14 cellular contexts compared by ENCODE assay signal in genomic region chr20:35738410-35739179, GRCh38. TPM values are rescaled to one million over a fixed set of nuclear protein-coding genes. Genes with fewer than 3 reads are reported as not detected.
DNase-seq lines count a peak whose midpoint lies in the region; ATAC-seq, FAIRE-seq and TF ChIP-seq lines count a peak whose summit lies in the region.
"Had no signal": no experiment of that assay in that cellular context is flagged by ENCODE, and none has a peak within 500 bp of the region (broad histone marks: within the 10 kb centered on the region; RNA-seq: fewer than 3 reads in every experiment).

No MANE protein-coding gene starts in this region.

- peaks cover 29 to 64% (median 43%) of the 10 kb centered on the region in 10 experiments for H3K4me1 ChIP-seq in BLaER1 treated with 17β-estradiol and CSF1 and Interleukin-3, amounts not matched to agents 10 nM and 100 nM
- H3K4me1 ChIP-seq in IMR-90 (ENCODE audit: control insufficient read depth, insufficient read depth, low read length): peaks cover 6% of the 10 kb centered on the region

- no peak overlapping the region for H2BK5ac ChIP-seq in IMR-90 (ENCODE audit: low read depth, low read length, poor library complexity, severe bottlenecking)

- H3K4me3 Mint-ChIP-seq in brain: peak overlapping the region; percentile 29 to 73 (median 67)
- H3K4me3 Mint-ChIP-seq in naive thymus-derived CD8-positive, alpha-beta T cell: peak overlapping the region; percentile 64 to 93 (median 80)

- ATAC-seq in IMR-90 (ENCODE audit: low read depth) (no peak), HG03097 (IDR thresholded peaks at IDR 0.05; ENCODE audit: low FRiP score, unreplicated experiment) (no peak)
- ATAC-seq in naive thymus-derived CD8-positive, alpha-beta T cell: no peak

- no peak overlapping the region for H3K23ac ChIP-seq in IMR-90 (ENCODE audit: low read depth, low read length)

- H2AFZ ChIP-seq in IMR-90 (replicated peaks; ENCODE audit: low read length, poor library complexity): no peak overlapping the region

- peak overlapping the region in 1 of 5 experiments; percentile 5 for H3K27ac Mint-ChIP-seq in brain
- peak overlapping the region; percentile 0 to 98 (median 80) for H3K27ac Mint-ChIP-seq in naive thymus-derived CD8-positive, alpha-beta T cell

- no peaks in the 10 kb centered on the region for H3K27me3 ChIP-seq in BLaER1 treated with 17β-estradiol and CSF1 and Interleukin-3, amounts not matched to agents 10 nM and 100 nM
- no peaks in the 10 kb centered on the region for H3K27me3 ChIP-seq in IMR-90 (ENCODE audit: control insufficient read depth, insufficient read depth, low read length)
- H3K27me3 ChIP-seq in brain microvascular endothelial cell (replicated peaks): no peaks in the 10 kb centered on the region
- H3K27me3 ChIP-seq: right atrium auricular region had no signal

- peak overlapping the region; percentile 58 to 98 (median 89) for H3K4me2 ChIP-seq in BLaER1 treated with 17β-estradiol and CSF1 and Interleukin-3, amounts not matched to agents 10 nM and 100 nM
- H3K4me2 ChIP-seq in IMR-90 (ENCODE audit: low read depth, low read length): peak overlapping the region; percentile 23; the same call in 1 of the 2 replicates

- no peak overlapping the region for H2BK15ac ChIP-seq in IMR-90 (ENCODE audit: low read depth, low read length)

- peaks cover 78% of the 10 kb centered on the region for H3K4me1 Mint-ChIP-seq in brain
- H3K4me1 Mint-ChIP-seq in naive thymus-derived CD8-positive, alpha-beta T cell: peaks cover 34 to 73% (median 66%) of the 10 kb centered on the region in 4 donors

- peaks cover 0 to 4% (median 0%) of the 10 kb centered on the region in 5 experiments for H3K9me3 Mint-ChIP-seq in brain
- no peaks in the 10 kb centered on the region for H3K9me3 Mint-ChIP-seq in naive thymus-derived CD8-positive, alpha-beta T cell

- H3K14ac ChIP-seq in IMR-90 (replicated peaks; ENCODE audit: low read depth, low read length): no peak overlapping the region; the same call in 1 of the 2 replicates

- TF ChIP-seq RAD21 in IMR-90 (IDR thresholded peaks at IDR 0.05; ENCODE audit: low read length): no peak

- dilution Hi-C loops in IMR-90 (cut with HindIII; ENCODE audit: low sequenced_read_pairs, unreplicated experiment): no loop called here

- H3K79me1 ChIP-seq in IMR-90 (ENCODE audit: low read depth in 1 of 2, low read length in 2 of 2): peaks cover 0 to 23% of the 10 kb centered on the region in 2 experiments; a peak in 2 of 4 replicates

- H3K36me3 ChIP-seq in BLaER1 treated with 17β-estradiol and CSF1 and Interleukin-3, amounts not matched to agents 10 nM and 100 nM: peaks cover 72 to 76% (median 74%) of the 10 kb centered on the region in 11 experiments
- peaks cover 44% of the 10 kb centered on the region for H3K36me3 ChIP-seq in IMR-90 (ENCODE audit: control insufficient read depth, insufficient read depth, low read length)
- peaks cover 75% of the 10 kb centered on the region for H3K36me3 ChIP-seq in brain microvascular endothelial cell (replicated peaks)

- peak overlapping the region in 3 of 11 experiments; percentile 44 to 61 (median 45); a peak in 5 of 22 replicates for H3K9ac ChIP-seq in BLaER1 treated with 17β-estradiol and CSF1 and Interleukin-3, amounts not matched to agents 10 nM and 100 nM
- no peak overlapping the region for H3K9ac ChIP-seq in IMR-90 (ENCODE audit: low read depth, low read length)

- H2BK120ac ChIP-seq in IMR-90 (ENCODE audit: low read depth, low read length): no peak overlapping the region

- H3K4ac ChIP-seq in IMR-90 (ENCODE audit: low read depth, low read length): no peak overlapping the region

- CTCF ChIA-PET in IMR-90 (lab: Yijun Ruan, JAX): no interaction called here

- TF ChIP-seq CTCF in IMR-90 (conservative IDR thresholded peaks at IDR 0.05; ENCODE audit: low read depth, low read length): no peak
- no peak for TF ChIP-seq CTCF in brain (conservative IDR thresholded peaks at IDR 0.05)
- TF ChIP-seq CTCF in brain microvascular endothelial cell (IDR thresholded peaks at IDR 0.05; ENCODE audit: low read depth, low read length, missing control alignments): no peak

- H4K5ac ChIP-seq in IMR-90 (ENCODE audit: low read depth, low read length): no peak overlapping the region

- no peak overlapping the region for H4K8ac ChIP-seq in IMR-90 (ENCODE audit: low read depth in 2 of 2, low read length in 2 of 2)

- in situ Hi-C loops in IMR-90 (cut with MboI; ENCODE audit: low sequenced_read_pairs) (no loop called here), brain microvascular endothelial cell (cut with HindIII; ENCODE audit: low pct_ligation_motif_present, low sequenced_read_pairs) (loop anchor here (25.0 kb wide), 1 partner anchor 149 kb away; no protein-coding TSS in a partner anchor)

- peaks cover 3% of the 10 kb centered on the region for H3K9me1 ChIP-seq in IMR-90 (ENCODE audit: insufficient read depth, low read length)

- intact Hi-C loops in IMR-90 (cut with micrococcal nuclease): no loop called here
- intact Hi-C loops in posterior vena cava (cut with DNase I): no loop called here

- H4K20me1 ChIP-seq in BLaER1 treated with 17β-estradiol and CSF1 and Interleukin-3, amounts not matched to agents 10 nM and 100 nM: peaks cover 77 to 79% (median 78%) of the 10 kb centered on the region in 11 experiments
- peaks cover 78% of the 10 kb centered on the region for H4K20me1 ChIP-seq in IMR-90 (ENCODE audit: insufficient read depth, low read length)

- H3K27ac ChIP-seq in BLaER1 treated with 17β-estradiol and CSF1 and Interleukin-3, amounts not matched to agents 10 nM and 100 nM: no peak overlapping the region
- H3K27ac ChIP-seq in IMR-90 (ENCODE audit: insufficient read depth, low read length): no peak overlapping the region
- no peak overlapping the region for H3K27ac ChIP-seq in brain microvascular endothelial cell

- FAIRE-seq in GM12892 (lab: Jason Lieb, UNC): no peak
- FAIRE-seq: H1 had no signal

- POLR2A ChIA-PET in IMR-90 (lab: Charles Lee; ENCODE audit: unreplicated experiment): no interaction called here
- POLR2A ChIA-PET in naive thymus-derived CD8-positive, alpha-beta T cell (lab: Charles Lee): interaction anchor here (0.5 to 11.0 kb wide), 4 partner anchors 10 to 143 kb away, joined by 3 to 684 read pairs (median 4); partner anchors contain the start of gene PHF20

- TF ChIP-seq POLR2A in IMR-90 (IDR thresholded peaks at IDR 0.05; ENCODE audit: low read depth, low read length) (no peak), GM12892 (IDR thresholded peaks at IDR 0.05; ENCODE audit: low read depth, low read length) (no peak)

- H4K91ac ChIP-seq in IMR-90 (ENCODE audit: insufficient read depth, low read depth, low read length): no peak overlapping the region

- no peak overlapping the region for H3K56ac ChIP-seq in IMR-90 (ENCODE audit: extremely low read depth, insufficient read depth, low read length)

- H3K27me3 Mint-ChIP-seq in brain: peaks cover 22% of the 10 kb centered on the region
- H3K27me3 Mint-ChIP-seq in naive thymus-derived CD8-positive, alpha-beta T cell: no peaks in the 10 kb centered on the region

- BruUV-seq in IMR-90 (replicated peaks; lab: Mats Ljungman, UMichigan): no TSS peak

- no peaks in the 10 kb centered on the region for H3K9me3 ChIP-seq in BLaER1 treated with 17β-estradiol and CSF1 and Interleukin-3, amounts not matched to agents 10 nM and 100 nM (replicated peaks in 1 of 11)
- H3K9me3 ChIP-seq in IMR-90 (ENCODE audit: control insufficient read depth, insufficient read depth, low read length): no peaks in the 10 kb centered on the region
- H3K9me3 ChIP-seq: right atrium auricular region had no signal

- no peak overlapping the region for H2AK9ac ChIP-seq in IMR-90 (replicated peaks; ENCODE audit: low read depth, low read length, poor library complexity)

- WGBS in IMR-90 (ENCODE audit: extremely low coverage in 2 of 2, insufficient read length in 1 of 2), 2 experiments: no CpG with 5 or more reads among the region's 4 CpGs

- H3K36me3 Mint-ChIP-seq in brain: peaks cover 80% of the 10 kb centered on the region
- H3K36me3 Mint-ChIP-seq in naive thymus-derived CD8-positive, alpha-beta T cell: peaks cover 35 to 78% (median 54%) of the 10 kb centered on the region in 3 donors

- H2BK20ac ChIP-seq in IMR-90 (ENCODE audit: low read depth, low read length): no peak overlapping the region

- DNase-seq in IMR-90: no peak
- peak in 1 of 10 donors; percentile 5 for DNase-seq in naive thymus-derived CD8-positive, alpha-beta T cell
- no peak for DNase-seq in posterior vena cava (ENCODE audit: low spot score)
- DNase-seq in brain microvascular endothelial cell: no peak
- DNase-seq in GM12892 (ENCODE audit: insufficient read length): no peak
- DNase-seq: activated CD8-positive, alpha-beta memory T cell treated with anti-CD3 and anti-CD28 coated beads for 24 hours; cortex of kidney; DMS153; NCI-H1694 treated with DMSO at 0.1 percent for 48 hours had no signal

- no peak overlapping the region for H3K18ac ChIP-seq in IMR-90 (ENCODE audit: low read depth, low read length)

- H3K4me3 ChIP-seq in BLaER1 treated with 17β-estradiol and CSF1 and Interleukin-3, amounts not matched to agents 10 nM and 100 nM: peak overlapping the region in 8 of 10 experiments; percentile 15 to 88 (median 36); a peak in 11 of 20 replicates
- H3K4me3 ChIP-seq in IMR-90 (ENCODE audit: insufficient read depth, low read depth, low read length): no peak overlapping the region
- no peak overlapping the region for H3K4me3 ChIP-seq in brain microvascular endothelial cell (ENCODE audit: low read depth, low read length)

- H2AK5ac ChIP-seq in IMR-90 (ENCODE audit: low read depth, low read length): no peak overlapping the region

RNA-seq across cellular contexts. Expression of gene RBM39, which starts 3.5 kb away (rescaled TPM):
- total RNA-seq in IMR-90 (2012; rRNA removed) (166 and 280 TPM in 2 replicates), posterior vena cava (100 to 1,000 TPM; 210 to 217 TPM)
- polyA plus RNA-seq in IMR-90 (2012; rRNA removed) (74.3 and 106 TPM in 2 replicates), brain (ENCODE audit: insufficient read depth, low read depth, low replicate concordance) (105 TPM)
- polyA plus RNA-seq in IMR-90 (2012; cell fraction: cytosol; rRNA removed): 15.4 and 18.4 TPM in 2 replicates
- polyA plus RNA-seq in IMR-90 (2012; cell fraction: nucleus; rRNA removed; ENCODE audit: low replicate concordance): 124 and 726 TPM in 2 replicates
- 100 to 1,000 TPM; 687 to 713 TPM for total RNA-seq in naive thymus-derived CD8-positive, alpha-beta T cell
- polyA plus RNA-seq in naive thymus-derived CD8-positive, alpha-beta T cell: 100 to 1,000 TPM; 110 to 134 (median 112) TPM
- 234 TPM for polyA plus RNA-seq in GM12892 (2012; ENCODE audit: missing spikeins)

RNA-seq across cellular contexts. Expression of gene PHF20, which starts 33.2 kb away (rescaled TPM):
- 22.0 and 30.3 TPM in 2 replicates for total RNA-seq in IMR-90 (2012; rRNA removed)
- 22.5 and 23.6 TPM in 2 replicates for polyA plus RNA-seq in IMR-90 (2012; rRNA removed)
- 19.8 and 29.5 TPM in 2 replicates for polyA plus RNA-seq in IMR-90 (2012; cell fraction: cytosol; rRNA removed)
- polyA plus RNA-seq in IMR-90 (2012; cell fraction: nucleus; rRNA removed; ENCODE audit: low replicate concordance): 13.4 and 14.4 TPM in 2 replicates
- polyA plus RNA-seq in brain (ENCODE audit: insufficient read depth, low read depth, low replicate concordance): 34.9 TPM
- 10 to 100 TPM; 79.0 to 82.8 TPM for total RNA-seq in naive thymus-derived CD8-positive, alpha-beta T cell
- 100 to 1,000 TPM; 114 to 135 (median 125) TPM for polyA plus RNA-seq in naive thymus-derived CD8-positive, alpha-beta T cell
- total RNA-seq in posterior vena cava: 10 to 100 TPM; 55.2 to 59.6 TPM
- polyA plus RNA-seq in GM12892 (2012; ENCODE audit: missing spikeins): 60.0 TPM

RNA-seq across cellular contexts. Expression of gene ROMO1, which starts 39.4 kb away (rescaled TPM):
- 223 and 397 TPM in 2 replicates for total RNA-seq in IMR-90 (2012; rRNA removed)
- 555 and 601 TPM in 2 replicates for polyA plus RNA-seq in IMR-90 (2012; rRNA removed)
- polyA plus RNA-seq in IMR-90 (2012; cell fraction: cytosol; rRNA removed): 1,487 and 2,019 TPM in 2 replicates
- 350 and 360 TPM in 2 replicates for polyA plus RNA-seq in IMR-90 (2012; cell fraction: nucleus; rRNA removed; ENCODE audit: low replicate concordance)
- polyA plus RNA-seq in brain (ENCODE audit: insufficient read depth, low read depth, low replicate concordance): 249 TPM
- total RNA-seq in naive thymus-derived CD8-positive, alpha-beta T cell: 10 to 100 TPM; 39.7 to 40.3 TPM
- 100 to 1,000 TPM; 305 to 421 (median 381) TPM for polyA plus RNA-seq in naive thymus-derived CD8-positive, alpha-beta T cell
- total RNA-seq in posterior vena cava: 100 to 1,000 TPM; 126 TPM
- 80.8 TPM for polyA plus RNA-seq in GM12892 (2012; ENCODE audit: missing spikeins)

RNA-seq across cellular contexts. Expression of gene NFS1, which starts 39.4 kb away (rescaled TPM):
- total RNA-seq in IMR-90 (2012; rRNA removed) (11.4 and 16.5 TPM in 2 replicates), posterior vena cava (10 to 100 TPM; 15.9 to 22.0 TPM)
- polyA plus RNA-seq in IMR-90 (2012; rRNA removed) (31.4 and 35.6 TPM in 2 replicates), brain (ENCODE audit: insufficient read depth, low read depth, low replicate concordance) (44.4 TPM)
- polyA plus RNA-seq in IMR-90 (2012; cell fraction: cytosol; rRNA removed): 29.4 and 47.8 TPM in 2 replicates
- polyA plus RNA-seq in IMR-90 (2012; cell fraction: nucleus; rRNA removed; ENCODE audit: low replicate concordance): 35.0 and 47.5 TPM in 2 replicates
- 10 to 100 TPM; 24.8 to 25.5 TPM for total RNA-seq in naive thymus-derived CD8-positive, alpha-beta T cell
- 10 to 100 TPM in 2 of 3 donors, 1 to 10 TPM in 1; 8.6 to 16.6 (median 14.1) TPM for polyA plus RNA-seq in naive thymus-derived CD8-positive, alpha-beta T cell
- 25.7 TPM for polyA plus RNA-seq in GM12892 (2012; ENCODE audit: missing spikeins)

Comparison
In these comparisons a context has a peak if more than half of its experiments do, and no peak if none do; other contexts are left out.
1. H3K4me3 ChIP-seq: peak in BLaER1 treated with 17β-estradiol and CSF1 and Interleukin-3, amounts not matched to agents 10 nM and 100 nM (8 of 10); none in IMR-90 (single experiment) and brain microvascular endothelial cell (single experiment).